1 cellular context compared by ENCODE assay signal in the genomic region with DNA sequence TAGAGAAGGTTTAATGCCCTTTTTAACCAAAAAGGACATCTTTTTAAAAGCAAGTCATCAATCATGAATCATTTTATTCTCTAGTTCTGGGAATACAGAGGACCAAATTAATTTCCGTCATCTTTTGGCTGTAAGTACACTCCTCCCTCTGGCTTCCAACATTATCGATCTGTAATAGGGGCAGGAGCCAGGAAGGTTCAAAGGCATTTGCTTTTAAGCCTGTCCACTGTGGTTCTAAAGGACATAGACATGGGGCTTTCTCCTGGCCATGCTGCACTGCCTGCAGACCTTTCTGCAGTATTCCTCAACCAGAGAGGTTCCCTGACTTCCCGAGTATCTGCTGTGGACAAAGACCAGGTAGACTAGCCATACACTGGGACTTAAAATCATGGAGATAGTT.
TF ChIP-seq lines count a peak whose summit lies in the region.

No MANE protein-coding gene starts in this region.

TF ChIP-seq in HepG2, 621 proteins besides CTCF, POLR2A, EP300 and RAD21 (continued from another document):
- no peak for TF ChIP-seq REST (IDR thresholded peaks at IDR 0.05; ENCODE audit: borderline replicate concordance in 1 of 2, low read depth in 1 of 2, low read length in 2 of 2)
- TF ChIP-seq SSRP1 (CRISPR knock-in tag; IDR thresholded peaks at IDR 0.05): no peak
- TF ChIP-seq TARDBP (CRISPR knock-in tag; IDR thresholded peaks at IDR 0.05): no peak
- no peak for TF ChIP-seq CEBPG (CRISPR knock-in tag; IDR thresholded peaks at IDR 0.05)
- TF ChIP-seq ZNF251 (CRISPR knock-in tag; IDR thresholded peaks at IDR 0.05): no peak
- TF ChIP-seq, protein P1, sequence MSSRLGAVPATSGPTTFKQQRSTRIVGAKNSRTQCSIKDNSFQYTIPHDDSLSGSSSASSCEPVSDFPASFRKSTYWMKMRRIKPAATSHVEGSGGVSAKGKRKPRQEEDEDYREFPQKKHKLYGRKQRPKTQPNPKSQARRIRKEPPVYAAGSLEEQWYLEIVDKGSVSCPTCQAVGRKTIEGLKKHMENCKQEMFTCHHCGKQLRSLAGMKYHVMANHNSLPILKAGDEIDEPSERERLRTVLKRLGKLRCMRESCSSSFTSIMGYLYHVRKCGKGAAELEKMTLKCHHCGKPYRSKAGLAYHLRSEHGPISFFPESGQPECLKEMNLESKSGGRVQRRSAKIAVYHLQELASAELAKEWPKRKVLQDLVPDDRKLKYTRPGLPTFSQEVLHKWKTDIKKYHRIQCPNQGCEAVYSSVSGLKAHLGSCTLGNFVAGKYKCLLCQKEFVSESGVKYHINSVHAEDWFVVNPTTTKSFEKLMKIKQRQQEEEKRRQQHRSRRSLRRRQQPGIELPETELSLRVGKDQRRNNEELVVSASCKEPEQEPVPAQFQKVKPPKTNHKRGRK (CRISPR knock-in tag; IDR thresholded peaks at IDR 0.05): no peak
- no peak for TF ChIP-seq MTF2 (CRISPR knock-in tag; IDR thresholded peaks at IDR 0.05; ENCODE audit: borderline replicate concordance)
- TF ChIP-seq ZSCAN31 (CRISPR knock-in tag; IDR thresholded peaks at IDR 0.05; ENCODE audit: low read depth): no peak
- no peak for TF ChIP-seq ZNF713 (CRISPR knock-in tag; IDR thresholded peaks at IDR 0.05)
- TF ChIP-seq ZNF253 (CRISPR knock-in tag; IDR thresholded peaks at IDR 0.05; ENCODE audit: borderline replicate concordance): no peak
- no peak for TF ChIP-seq ZNF556 (CRISPR knock-in tag; IDR thresholded peaks at IDR 0.05; ENCODE audit: borderline replicate concordance)
- TF ChIP-seq ZNF724P (CRISPR knock-in tag; IDR thresholded peaks at IDR 0.05; ENCODE audit: borderline replicate concordance): no peak
- no peak for TF ChIP-seq SIN3A (IDR thresholded peaks at IDR 0.05; ENCODE audit: borderline replicate concordance, low read depth, low read length)
